8 cellular contexts compared by ENCODE assay signal in genomic region chr11:10659339-10660216, GRCh38. TPM values are rescaled to one million over a fixed set of nuclear protein-coding genes. Genes with fewer than 3 reads are reported as not detected.
DNase-seq lines count a peak whose midpoint lies in the region; ATAC-seq and TF ChIP-seq lines count a peak whose summit lies in the region.

No MANE protein-coding gene starts in this region.

- H3K36me3 ChIP-seq in heart right ventricle = no peaks in the 10 kb centered on the region
- peaks cover 3 to 30% of the 10 kb centered on the region in 2 donors for H3K36me3 ChIP-seq in ascending aorta

- intact Hi-C loops in heart right ventricle (cut with DNase I) (loop anchor here (5.0 to 10.0 kb wide), 5 partner anchors 75 to 255 kb away; no protein-coding TSS in a partner anchor), Right ventricle myocardium inferior (cut with DNase I) (loop anchor here (2.0 to 10.0 kb wide), 4 partner anchors 15 to 145 kb away; partner anchors contain the start of gene LYVE1), ascending aorta (cut with DNase I) (loop anchor here (2.0 kb wide), 2 partner anchors 15 to 31 kb away; no protein-coding TSS in a partner anchor), lower leg skin (cut with DNase I; ENCODE audit: low total_unique reads) (loop anchor here (10.0 kb wide), 1 partner anchor 255 kb away; no protein-coding TSS in a partner anchor)

- H3K4me1 ChIP-seq in heart right ventricle (peaks cover 5 to 79% (median 51%) of the 10 kb centered on the region in 9 donors), ascending aorta (peaks cover 30 to 89% of the 10 kb centered on the region in 2 donors)

- WGBS in heart right ventricle, 2 donors = 54 to 69% methylated on average over 13 of the region's 13 CpGs
- WGBS in lower leg skin, 2 donors = 31 to 32% methylated on average over 13 of the region's 13 CpGs

- H3K27ac ChIP-seq in heart right ventricle (peak overlapping the region in 8 of 10 donors; percentile 5 to 77 (median 43)), ascending aorta (peak overlapping the region; percentile 88 to 93)

- no peak for TF ChIP-seq POLR2A in lower leg skin (IDR thresholded peaks at IDR 0.05)

- no peaks in the 10 kb centered on the region for H3K9me3 Mint-ChIP-seq in type B pancreatic cell

- DNase-seq in heart right ventricle = no peak
- no peak for DNase-seq in Right ventricle myocardium inferior (ENCODE audit: missing footprints)
- DNase-seq in ascending aorta (ENCODE audit: low spot score in 2 of 2) = peak in 1 of 2 donors; percentile 90
- peak; percentile 79 to 89 for DNase-seq in lower leg skin (ENCODE audit: low spot score in 2 of 2)
- DNase-seq in type B pancreatic cell (ENCODE audit: extremely low spot score, unreplicated experiment) = no peak

- ATAC-seq in heart right ventricle = peak in 6 of 8 donors; percentile 4 to 67 (median 38)
- no peak for ATAC-seq in Right ventricle myocardium inferior
- ATAC-seq in HG02763 (IDR thresholded peaks at IDR 0.05; ENCODE audit: unreplicated experiment) = no peak
- ATAC-seq in GM21786 (IDR thresholded peaks at IDR 0.05; ENCODE audit: unreplicated experiment) = no peak
- no peak for ATAC-seq in GM21367 (IDR thresholded peaks at IDR 0.05; ENCODE audit: unreplicated experiment)

- H3K27me3 Mint-ChIP-seq in type B pancreatic cell = no peaks in the 10 kb centered on the region

- H3K27ac Mint-ChIP-seq in type B pancreatic cell = peak overlapping the region; percentile 92

- H3K4me3 ChIP-seq in heart right ventricle (no peak overlapping the region), ascending aorta (peak overlapping the region in 1 of 2 donors; percentile 10), lower leg skin (ENCODE audit: low read depth, poor library complexity, severe bottlenecking) (no peak overlapping the region)

- no peaks in the 10 kb centered on the region for H3K36me3 Mint-ChIP-seq in type B pancreatic cell

- peak overlapping the region; percentile 60 for H3K4me3 Mint-ChIP-seq in type B pancreatic cell

- H3K9me3 ChIP-seq in heart right ventricle (no peaks in the 10 kb centered on the region), ascending aorta (no peaks in the 10 kb centered on the region)

- H3K4me1 Mint-ChIP-seq in type B pancreatic cell (ENCODE audit: unreplicated experiment) = peaks cover 38% of the 10 kb centered on the region

- TF ChIP-seq CTCF in heart right ventricle (IDR thresholded peaks at IDR 0.05) = no peak
- no peak for TF ChIP-seq CTCF in ascending aorta (IDR thresholded peaks at IDR 0.05)
- no peak for TF ChIP-seq CTCF in lower leg skin (IDR thresholded peaks at IDR 0.05)
- TF ChIP-seq CTCF in type B pancreatic cell (conservative IDR thresholded peaks at IDR 0.05) = no peak

- no peaks in the 10 kb centered on the region for H3K27me3 ChIP-seq in heart right ventricle
- no peaks in the 10 kb centered on the region for H3K27me3 ChIP-seq in ascending aorta

RNA-seq across cellular contexts. Expression of gene IRAG1, which starts 34.0 kb away (rescaled TPM):
- total RNA-seq in heart right ventricle (1 to 10 TPM; 2.5 to 8.3 (median 5.3) TPM), Right ventricle myocardium inferior (5.9 TPM), ascending aorta (236 TPM), lower leg skin (10 to 100 TPM in 1 of 4 donors, 1 to 10 TPM in 3; 2.0 to 10.9 (median 4.0) TPM), type B pancreatic cell (ENCODE audit: low replicate concordance) (1.5 and 5.1 TPM in 2 replicates)
- 1 to 10 TPM; 4.2 to 4.6 TPM for polyA plus RNA-seq in heart right ventricle

Comparison
In these comparisons a context has a peak if more than half of its experiments do, and no peak if none do; other contexts are left out.
1. ATAC-seq: peak in heart right ventricle (6 of 8); none in Right ventricle myocardium inferior (single experiment), HG02763 (single experiment), GM21786 (single experiment) and GM21367 (single experiment).
2. DNase-seq: peak in lower leg skin (2 of 2); none in heart right ventricle (0 of 2), Right ventricle myocardium inferior (single experiment) and type B pancreatic cell (single experiment).
3. RNA of gene IRAG1, which starts 34.0 kb away (total RNA-seq): 236 TPM in ascending aorta (single experiment); 5.9 TPM in Right ventricle myocardium inferior (single experiment), 2.5 to 8.3 TPM in heart right ventricle, 2.0 to 10.9 TPM in lower leg skin and 1.5 to 5.1 TPM in type B pancreatic cell; every median in the first group is over 10 times any median in the second.